8 cellular contexts compared by ENCODE assay signal in genomic region chr14:106586098-106586704, GRCh38.
A peak's percentile ranks its signal among the peaks of the same experiment; 100 is the strongest.
DNase-seq lines count a peak whose midpoint lies in the region; ATAC-seq, FAIRE-seq and TF ChIP-seq lines count a peak whose summit lies in the region.

No MANE protein-coding gene starts in this region.

- H3K4me3 Mint-ChIP-seq in activated T-cell treated with anti-CD3 and anti-CD28 coated beads, Interleukin-2, amount 50 U/mL, for 72 hours = no peak overlapping the region

- no peak for FAIRE-seq in pancreas (lab: Jason Lieb, UNC)

- H3K36me3 Mint-ChIP-seq in activated T-cell treated with anti-CD3 and anti-CD28 coated beads, Interleukin-2, amount 50 U/mL, for 72 hours (ENCODE audit: insufficient read depth in 2 of 2) = no peaks in the 10 kb centered on the region

- no peaks in the 10 kb centered on the region for H3K27me3 ChIP-seq in NT2/D1 (ENCODE audit: insufficient read depth, insufficient read length)
- H3K27me3 ChIP-seq in pancreas = peaks cover 0 to 8% (median 0%) of the 10 kb centered on the region in 4 donors

- H3K27ac Mint-ChIP-seq in activated T-cell treated with anti-CD3 and anti-CD28 coated beads, Interleukin-2, amount 50 U/mL, for 72 hours = no peak overlapping the region

- peaks cover 8% of the 10 kb centered on the region for H3K4me1 Mint-ChIP-seq in activated T-cell treated with anti-CD3 and anti-CD28 coated beads, Interleukin-2, amount 50 U/mL, for 72 hours (ENCODE audit: low read depth)

- WGBS in pancreas, 2 donors = 47 to 54% methylated on average over 8 of the region's 8 CpGs
- 60 to 63% methylated on average over 8 of the region's 8 CpGs for WGBS in lower leg skin, 2 donors

- peak in 3 of 4 donors; percentile 21 to 29 (median 24) for TF ChIP-seq CTCF in pancreas (IDR thresholded peaks at IDR 0.05)
- no peak for TF ChIP-seq CTCF in lower leg skin (IDR thresholded peaks at IDR 0.05)

- H3K9me3 Mint-ChIP-seq in activated T-cell treated with anti-CD3 and anti-CD28 coated beads, Interleukin-2, amount 50 U/mL, for 72 hours = no peaks in the 10 kb centered on the region

- DNase-seq in ACHN (peak; percentile 25), NT2/D1 (ENCODE audit: low read depth, low spot score) (peak; percentile 3), pancreas (peak in 4 of 6 donors; percentile 6 to 67 (median 36)), lower leg skin (ENCODE audit: low spot score in 2 of 2) (no peak), DMS114 treated with DMSO at 0.1 percent for 48 hours (lab: John Stamatoyannopoulos, UW; ENCODE audit: unreplicated experiment) (no peak), NCI-H1092 (lab: John Stamatoyannopoulos, UW) (no peak)
- peak; percentile 75 to 78 for DNase-seq in activated T-cell treated with anti-CD3 and anti-CD28 coated beads, Interleukin-2, amount 50 U/mL, for 72 hours

- intact Hi-C loops in pancreas (cut with DNase I) (no loop called here), lower leg skin (cut with DNase I; ENCODE audit: low total_unique reads) (no loop called here)

- TF ChIP-seq POLR2A in lower leg skin (IDR thresholded peaks at IDR 0.05) = no peak

- H3K9me3 ChIP-seq in NT2/D1 (ENCODE audit: insufficient read depth, low read length) (no peaks in the 10 kb centered on the region), pancreas (no peaks in the 10 kb centered on the region)

- peaks cover 39% of the 10 kb centered on the region for H3K27me3 Mint-ChIP-seq in activated T-cell treated with anti-CD3 and anti-CD28 coated beads, Interleukin-2, amount 50 U/mL, for 72 hours (ENCODE audit: low read depth)

- no peaks in the 10 kb centered on the region for H3K36me3 ChIP-seq in NT2/D1 (ENCODE audit: insufficient read depth, insufficient read length, low read length)
- H3K36me3 ChIP-seq in pancreas = no peaks in the 10 kb centered on the region

- in situ Hi-C loops in ACHN (cut with HindIII; ENCODE audit: low pct_ligation_motif_present, low pct_unique_long_range_greater_than_20kb, low sequenced_read_pairs) = no loop called here

- no peak overlapping the region for H3K9ac ChIP-seq in NT2/D1 (ENCODE audit: insufficient read length, low read depth)

- H3K4me3 ChIP-seq in NT2/D1 (ENCODE audit: insufficient read length, low read depth) (no peak overlapping the region), pancreas (no peak overlapping the region), lower leg skin (ENCODE audit: low read depth, poor library complexity, severe bottlenecking) (no peak overlapping the region)

- no peak overlapping the region for H3K27ac ChIP-seq in pancreas

- ATAC-seq in GM19463 (IDR thresholded peaks at IDR 0.05; ENCODE audit: unreplicated experiment) = peak; percentile 45
- peak; percentile 81 to 83 for ATAC-seq in activated T-cell treated with anti-CD3 and anti-CD28 coated beads, Interleukin-2, amount 50 U/mL, for 72 hours (replicated peaks in 1 of 2)
- ATAC-seq in pancreas = peak in 2 of 4 donors; percentile 38 to 59

- H3K4me1 ChIP-seq in NT2/D1 (ENCODE audit: insufficient read depth, insufficient read length) (no peaks in the 10 kb centered on the region), pancreas (no peaks in the 10 kb centered on the region)

Comparison
In these comparisons a context has a peak if more than half of its experiments do, and no peak if none do; other contexts are left out.
1. DNase-seq: peak in ACHN (single experiment), NT2/D1 (single experiment), activated T-cell treated with anti-CD3 and anti-CD28 coated beads, Interleukin-2, amount 50 U/mL, for 72 hours (2 of 2) and pancreas (4 of 6); none in lower leg skin (0 of 2), DMS114 treated with DMSO at 0.1 percent for 48 hours (single experiment) and NCI-H1092 (single experiment).
2. CTCF ChIP-seq: peak in pancreas (3 of 4); none in lower leg skin (0 of 3).